In the genomic region with DNA sequence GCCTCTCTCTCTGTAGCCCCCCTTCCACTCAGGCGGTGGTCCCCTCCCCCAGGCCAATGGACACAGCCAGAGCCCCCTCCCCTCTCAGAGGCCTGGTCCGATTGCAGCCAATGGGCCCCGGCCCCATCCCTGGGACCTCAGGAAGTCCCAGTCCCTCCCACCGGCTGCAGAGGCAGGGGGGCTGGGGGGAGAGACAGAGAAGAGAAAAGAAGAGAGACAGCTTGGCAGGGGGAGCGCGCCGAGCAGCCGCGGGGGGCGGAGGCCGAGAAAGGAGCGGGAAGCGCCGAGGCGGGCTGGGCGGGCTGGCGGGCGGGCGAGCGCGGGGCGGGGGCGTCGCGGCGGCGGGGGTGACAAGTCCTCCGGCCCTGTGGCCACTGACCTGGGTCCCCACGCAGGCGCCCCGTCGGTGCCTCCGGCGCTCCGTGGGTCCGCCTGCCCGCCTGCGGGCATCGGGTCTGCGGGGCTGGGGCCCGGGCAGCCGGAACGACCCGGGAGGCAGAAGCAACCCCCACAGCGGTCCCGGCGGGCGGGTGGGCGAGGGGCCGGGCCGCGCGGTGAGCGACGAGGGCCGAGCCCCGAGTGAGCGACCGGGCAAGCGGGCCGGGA, we compare ENCODE assay signal across 9 cellular contexts. TPM values are rescaled to one million over a fixed set of nuclear protein-coding genes. Genes with fewer than 3 reads are reported as not detected.
DNase-seq lines count a peak whose midpoint lies in the region; ATAC-seq and TF ChIP-seq lines count a peak whose summit lies in the region.
"Had no signal": no experiment of that assay in that cellular context is flagged by ENCODE, and none has a peak within 500 bp of the region (broad histone marks: within the 10 kb centered on the region; RNA-seq: fewer than 3 reads in every experiment).

No MANE protein-coding gene starts in this region.

- ATAC-seq in heart right ventricle, result no peak
- no peak for ATAC-seq in left ventricle myocardium superior
- peak in 1 of 2 donors; percentile 33 for ATAC-seq in naive thymus-derived CD8-positive, alpha-beta T cell
- ATAC-seq in activated CD4-positive, CD25-positive, alpha-beta regulatory T cell treated with anti-CD3 and anti-CD28 coated beads, Interleukin-2, amount 50 U/mL, for 24 hours, result no peak

- H3K27ac ChIP-seq in heart right ventricle (no peak overlapping the region), coronary artery (peak overlapping the region in 1 of 2 donors; percentile 42), urinary bladder (ENCODE audit: low read depth) (no peak overlapping the region)

- DNase-seq in heart right ventricle (no peak), left ventricle myocardium superior (no peak), coronary artery (ENCODE audit: low spot score) (no peak), foreskin melanocyte (no peak), MV-4-11 (lab: John Stamatoyannopoulos, UW) (no peak)
- DNase-seq in naive thymus-derived CD8-positive, alpha-beta T cell, result no peak

- POLR2A ChIA-PET in naive thymus-derived CD8-positive, alpha-beta T cell (lab: Charles Lee), result no interaction called here

- 6 to 11% methylated on average over 55 to 58 of the region's 61 CpGs for WGBS in heart right ventricle, 2 donors
- 2% methylated on average over 60 of the region's 61 CpGs for WGBS in urinary bladder

- peaks cover 7 to 63% (median 35%) of the 10 kb centered on the region in 7 donors for H3K27me3 ChIP-seq in heart right ventricle

- no peaks in the 10 kb centered on the region for H3K9me3 Mint-ChIP-seq in naive thymus-derived CD8-positive, alpha-beta T cell

- H3K27ac Mint-ChIP-seq in naive thymus-derived CD8-positive, alpha-beta T cell, result peak overlapping the region in 1 of 10 donors; percentile 53

- peaks cover 35 to 93% (median 60%) of the 10 kb centered on the region in 5 donors for H3K27me3 Mint-ChIP-seq in naive thymus-derived CD8-positive, alpha-beta T cell

- H3K9me3 ChIP-seq in heart right ventricle, result no peaks in the 10 kb centered on the region

- H3K4me3 ChIP-seq in heart right ventricle (peak overlapping the region in 8 of 10 donors; percentile 15 to 43 (median 30)), coronary artery (peak overlapping the region; percentile 71), urinary bladder (ENCODE audit: low read depth, low read length) (peak overlapping the region; percentile 25)

- H3K36me3 ChIP-seq in heart right ventricle (no peaks in the 10 kb centered on the region), urinary bladder (ENCODE audit: insufficient read depth) (no peaks in the 10 kb centered on the region)

- intact Hi-C loops in heart right ventricle (cut with DNase I), result no loop called here
- intact Hi-C loops in left ventricle myocardium superior (cut with micrococcal nuclease), result no loop called here

- peak overlapping the region; percentile 30 to 89 (median 54) for H3K4me3 Mint-ChIP-seq in naive thymus-derived CD8-positive, alpha-beta T cell

- TF ChIP-seq CTCF in heart right ventricle (IDR thresholded peaks at IDR 0.05) (no peak), coronary artery (IDR thresholded peaks at IDR 0.05) (no peak)

- peaks cover 13 to 21% (median 15%) of the 10 kb centered on the region in 4 donors for H3K4me1 Mint-ChIP-seq in naive thymus-derived CD8-positive, alpha-beta T cell

- H3K36me3 Mint-ChIP-seq in naive thymus-derived CD8-positive, alpha-beta T cell, result peaks cover 0 to 2% (median 0%) of the 10 kb centered on the region in 3 donors

- peaks cover 3 to 20% (median 12%) of the 10 kb centered on the region in 9 donors for H3K4me1 ChIP-seq in heart right ventricle
- H3K4me1 ChIP-seq in urinary bladder (ENCODE audit: insufficient read depth), result no peaks in the 10 kb centered on the region

RNA-seq across cellular contexts. Expression of a gene that starts 11.8 kb away (rescaled TPM):
- total RNA-seq in heart right ventricle (1 to 10 TPM in 9 of 10 donors, under 1 TPM in 1; 0.76 to 6.2 (median 2.9) TPM), left ventricle myocardium superior (3.3 TPM), urinary bladder (5.6 TPM)
- polyA plus RNA-seq in heart right ventricle (1 to 10 TPM; 2.9 to 5.0 TPM), urinary bladder (11.5 TPM)
- not detected for total RNA-seq in naive thymus-derived CD8-positive, alpha-beta T cell
- polyA plus RNA-seq in naive thymus-derived CD8-positive, alpha-beta T cell, result not detected

RNA-seq across cellular contexts. Expression of a gene that starts 34.2 kb away (rescaled TPM):
- total RNA-seq in heart right ventricle, result 10 to 100 TPM; 29.2 to 48.5 (median 39.2) TPM
- polyA plus RNA-seq in heart right ventricle, result 10 to 100 TPM; 34.3 to 51.0 TPM
- 40.8 TPM for total RNA-seq in left ventricle myocardium superior
- total RNA-seq in naive thymus-derived CD8-positive, alpha-beta T cell, result 10 to 100 TPM; 20.5 to 22.2 TPM
- 10 to 100 TPM; 28.7 to 51.7 (median 45.1) TPM for polyA plus RNA-seq in naive thymus-derived CD8-positive, alpha-beta T cell
- 13.2 TPM for total RNA-seq in urinary bladder
- polyA plus RNA-seq in urinary bladder, result 33.7 TPM

RNA-seq across cellular contexts. Expression of a gene that starts 42.6 kb away (rescaled TPM):
- total RNA-seq in heart right ventricle, result 100 to 1,000 TPM; 113 to 143 (median 129) TPM
- 100 to 1,000 TPM in 1 of 2 donors, 10 to 100 TPM in 1; 30.5 to 118 TPM for polyA plus RNA-seq in heart right ventricle
- total RNA-seq in left ventricle myocardium superior, result 139 TPM
- total RNA-seq in naive thymus-derived CD8-positive, alpha-beta T cell, result 10 to 100 TPM; 60.0 to 69.6 TPM
- polyA plus RNA-seq in naive thymus-derived CD8-positive, alpha-beta T cell, result 100 to 1,000 TPM; 117 to 140 (median 124) TPM
- total RNA-seq in urinary bladder, result 34.2 TPM
- polyA plus RNA-seq in urinary bladder, result 117 TPM

RNA-seq across cellular contexts. Expression of a gene that starts 51.1 kb away (rescaled TPM):
- total RNA-seq in heart right ventricle (not detected), left ventricle myocardium superior (not detected), urinary bladder (not detected)
- polyA plus RNA-seq in heart right ventricle (not detected), urinary bladder (not detected)
- under 1 TPM in 1 of 2 experiments, not detected in 1; 0.27 TPM for total RNA-seq in naive thymus-derived CD8-positive, alpha-beta T cell
- not detected for polyA plus RNA-seq in naive thymus-derived CD8-positive, alpha-beta T cell
- total RNA-seq: temporal lobe had no signal

RNA-seq across cellular contexts. Expression of a gene that starts 54.9 kb away (rescaled TPM):
- total RNA-seq in heart right ventricle, result under 1 TPM in 6 of 10 donors, not detected in 4; 0.32 to 0.64 (median 0.42) TPM
- polyA plus RNA-seq in heart right ventricle, result 1 to 10 TPM in 1 of 2 donors, under 1 TPM in 1; 0.46 to 1.2 TPM
- 0.40 TPM for total RNA-seq in left ventricle myocardium superior
- total RNA-seq in naive thymus-derived CD8-positive, alpha-beta T cell, result under 1 TPM in 1 of 2 experiments, not detected in 1; 0.36 TPM
- polyA plus RNA-seq in naive thymus-derived CD8-positive, alpha-beta T cell, result under 1 TPM; 0.19 to 0.24 (median 0.21) TPM
- total RNA-seq in urinary bladder, result 0.26 TPM
- 1.8 TPM for polyA plus RNA-seq in urinary bladder
